ENCODE assay signal across 16 cellular contexts in genomic region chr22:47292546-47293320, GRCh38.
DNase-seq lines count a peak whose midpoint lies in the region; ATAC-seq and TF ChIP-seq lines count a peak whose summit lies in the region.
"Had no signal": no experiment of that assay in that cellular context is flagged by ENCODE, and none has a peak within 500 bp of the region (broad histone marks: within the 10 kb centered on the region; RNA-seq: fewer than 3 reads in every experiment).

No MANE protein-coding gene starts in this region.

- WGBS in prostate gland, result 52% methylated on average over 18 of the region's 18 CpGs

- peak; percentile 19 for DNase-seq in activated CD8-positive, alpha-beta memory T cell treated with anti-CD3 and anti-CD28 coated beads for 24 hours
- no peak for DNase-seq in activated CD8-positive, alpha-beta memory T cell treated with anti-CD3 and anti-CD28 coated beads, Interleukin-2, amount 50 U/mL, for 4 hours
- DNase-seq in fibroblast of gingiva (ENCODE audit: low read depth), result peak; percentile 79
- DNase-seq in prostate gland (ENCODE audit: low spot score), result peak; percentile 60
- no peak for DNase-seq in upper lobe of right lung
- DNase-seq in T-helper 2 cell, result no peak
- no peak for DNase-seq in NCI-H774 (lab: John Stamatoyannopoulos, UW)
- DNase-seq: NCI-H187; NCI-H446; stimulated activated CD4-positive, alpha-beta T cell treated with anti-CD3 and anti-CD28 coated beads, Interleukin-1b, Interleukin-23, amount 100 ng/mL, for 48 hours had no signal

- TF ChIP-seq CTCF in prostate gland (IDR thresholded peaks at IDR 0.05) (no peak), upper lobe of right lung (IDR thresholded peaks at IDR 0.05) (no peak)

- ATAC-seq in upper lobe of right lung (no peak), HG02840 (IDR thresholded peaks at IDR 0.05; ENCODE audit: low FRiP score, unreplicated experiment) (no peak)
- ATAC-seq: activated CD4-positive, CD25-positive, alpha-beta regulatory T cell treated with anti-CD3 and anti-CD28 coated beads, Interleukin-2, amount 50 U/mL, for 24 hours; natural killer cell treated with Interleukin-12 subunit alpha and Interleukin-12 subunit beta and Interleukin-15 and Interleukin-18, amount 100 ng/mL, for 72 hours had no signal

- H3K27ac ChIP-seq in prostate gland, result peak overlapping the region; percentile 60 to 77
- H3K27ac ChIP-seq in upper lobe of right lung, result peak overlapping the region; percentile 44
- H3K27ac ChIP-seq: 22Rv1, SJSA1 had no signal

- H3K36me3 ChIP-seq in prostate gland (no peaks in the 10 kb centered on the region), upper lobe of right lung (no peaks in the 10 kb centered on the region)
- H3K36me3 ChIP-seq: ascending aorta, SJSA1 had no signal

- no peaks in the 10 kb centered on the region for H3K9me3 ChIP-seq in prostate gland
- H3K9me3 ChIP-seq in upper lobe of right lung, result no peaks in the 10 kb centered on the region
- H3K9me3 ChIP-seq: ascending aorta, SJSA1 had no signal

- intact Hi-C loops in prostate gland (cut with DNase I) (loop anchor here (5.0 kb wide), 1 partner anchor 60 kb away; no protein-coding TSS in a partner anchor), upper lobe of right lung (cut with DNase I) (no loop called here)

- H3K4me1 ChIP-seq in prostate gland (replicated peaks), result peaks cover 4% of the 10 kb centered on the region
- no peaks in the 10 kb centered on the region for H3K4me1 ChIP-seq in upper lobe of right lung
- H3K4me1 ChIP-seq: ascending aorta, SJSA1 had no signal

- TF ChIP-seq POLR2A in prostate gland (IDR thresholded peaks at IDR 0.05), result no peak

- H3K4me3 ChIP-seq in prostate gland (no peak overlapping the region), upper lobe of right lung (no peak overlapping the region)
- H3K4me3 ChIP-seq: ascending aorta, SJSA1 had no signal

- H3K27me3 ChIP-seq in prostate gland (replicated peaks; ENCODE audit: insufficient read depth), result no peaks in the 10 kb centered on the region
- peaks cover 13% of the 10 kb centered on the region for H3K27me3 ChIP-seq in upper lobe of right lung
- H3K27me3 ChIP-seq: ascending aorta, SJSA1 had no signal

Comparison
In these comparisons a context has a peak if more than half of its experiments do, and no peak if none do; other contexts are left out.
1. DNase-seq: peak in activated CD8-positive, alpha-beta memory T cell treated with anti-CD3 and anti-CD28 coated beads for 24 hours (single experiment), fibroblast of gingiva (single experiment) and prostate gland (single experiment); none in activated CD8-positive, alpha-beta memory T cell treated with anti-CD3 and anti-CD28 coated beads, Interleukin-2, amount 50 U/mL, for 4 hours (single experiment), upper lobe of right lung (single experiment), T-helper 2 cell (0 of 5) and NCI-H774 (single experiment).